12 cellular contexts compared by ENCODE assay signal in genomic region chr12:27285395-27285794, GRCh38. TPM values are rescaled to one million over a fixed set of nuclear protein-coding genes. Genes with fewer than 3 reads are reported as not detected.
DNase-seq lines count a peak whose midpoint lies in the region; ATAC-seq, FAIRE-seq and TF ChIP-seq lines count a peak whose summit lies in the region.
"Had no signal": no experiment of that assay in that cellular context is flagged by ENCODE, and none has a peak within 500 bp of the region (broad histone marks: within the 10 kb centered on the region; RNA-seq: fewer than 3 reads in every experiment).

No MANE protein-coding gene starts in this region.

- peak overlapping the region; percentile 85 for H3K27ac ChIP-seq in subcutaneous abdominal adipose tissue (ENCODE audit: low read depth, low read length)

- no peak for ATAC-seq in natural killer cell treated with Interleukin-12 subunit alpha and Interleukin-12 subunit beta and Interleukin-15 and Interleukin-18, amount 100 ng/mL, for 72 hours

- peak overlapping the region in 3 of 5 donors; percentile 32 to 59 (median 38) for H3K9ac ChIP-seq in subcutaneous abdominal adipose tissue (ENCODE audit: low read length in 5 of 5)

- peaks cover 0 to 5% (median 0%) of the 10 kb centered on the region in 5 donors for H3K36me3 ChIP-seq in subcutaneous abdominal adipose tissue (ENCODE audit: control insufficient read depth in 5 of 5, insufficient read depth in 5 of 5, low read length in 5 of 5)

- TF ChIP-seq POLR2A in H54 (IDR thresholded peaks at IDR 0.05; ENCODE audit: low read depth, low read length), result no peak

- no peak overlapping the region for H3K4me3 Mint-ChIP-seq in natural killer cell treated with Interleukin-12 subunit alpha and Interleukin-12 subunit beta and Interleukin-15 and Interleukin-18, amount 100 ng/mL, for 72 hours

- H3K36me3 Mint-ChIP-seq in natural killer cell treated with Interleukin-12 subunit alpha and Interleukin-12 subunit beta and Interleukin-15 and Interleukin-18, amount 100 ng/mL, for 72 hours, result no peaks in the 10 kb centered on the region

- no peak for DNase-seq in H54 (ENCODE audit: insufficient read length, low spot score)
- DNase-seq in amniotic epithelial cell (ENCODE audit: low read depth), result peak; percentile 34
- peak; percentile 28 for DNase-seq in hepatic stellate cell (ENCODE audit: low spot score)
- DNase-seq in HT-29 (ENCODE audit: low spot score), result no peak
- DNase-seq in natural killer cell treated with Interleukin-12 subunit alpha and Interleukin-12 subunit beta and Interleukin-15 and Interleukin-18, amount 100 ng/mL, for 72 hours (ENCODE audit: low spot score), result no peak
- no peak for DNase-seq in anterior cingulate cortex (lab: John Stamatoyannopoulos, UW)
- DNase-seq: activated CD4-positive, alpha-beta T cell treated with anti-CD3 and anti-CD28 coated beads, Interleukin-2, amount 50 U/mL, for 1 hour; activated naive CD4-positive, alpha-beta T cell; Calu3; NCI-H1105 treated with DMSO at 0.1 percent for 48 hours; stimulated activated CD4-positive, alpha-beta T cell treated with anti-CD3 and anti-CD28 coated beads, Interleukin-12 subunit alpha, Interleukin-12 subunit beta, amount 100 ng/mL, for 4 hours had no signal

- FAIRE-seq in H54 (lab: Jason Lieb, UNC), result peak; percentile 76

- peaks cover 3% of the 10 kb centered on the region in 2 donors for H3K4me1 Mint-ChIP-seq in natural killer cell treated with Interleukin-12 subunit alpha and Interleukin-12 subunit beta and Interleukin-15 and Interleukin-18, amount 100 ng/mL, for 72 hours (ENCODE audit: low read depth in 2 of 2)

- no peaks in the 10 kb centered on the region for H3K27me3 Mint-ChIP-seq in natural killer cell treated with Interleukin-12 subunit alpha and Interleukin-12 subunit beta and Interleukin-15 and Interleukin-18, amount 100 ng/mL, for 72 hours

- H3K4me1 ChIP-seq in subcutaneous abdominal adipose tissue (ENCODE audit: control insufficient read depth in 5 of 5, insufficient read depth in 5 of 5, low read length in 5 of 5), result peaks cover 3 to 41% (median 19%) of the 10 kb centered on the region in 5 donors

- H3K27me3 ChIP-seq in subcutaneous abdominal adipose tissue (ENCODE audit: control insufficient read depth in 5 of 5, insufficient read depth in 4 of 5, low read length in 5 of 5), result no peaks in the 10 kb centered on the region

- no peaks in the 10 kb centered on the region for H3K9me3 ChIP-seq in subcutaneous abdominal adipose tissue (ENCODE audit: control insufficient read depth in 5 of 5, low read length in 5 of 5)

- no peak overlapping the region for H3K4me3 ChIP-seq in subcutaneous abdominal adipose tissue (ENCODE audit: low read depth in 1 of 5, low read length in 5 of 5)

- no peaks in the 10 kb centered on the region for H3K9me3 Mint-ChIP-seq in natural killer cell treated with Interleukin-12 subunit alpha and Interleukin-12 subunit beta and Interleukin-15 and Interleukin-18, amount 100 ng/mL, for 72 hours

- no peak overlapping the region for H3K27ac Mint-ChIP-seq in natural killer cell treated with Interleukin-12 subunit alpha and Interleukin-12 subunit beta and Interleukin-15 and Interleukin-18, amount 100 ng/mL, for 72 hours

RNA-seq across cellular contexts. Expression of gene STK38L, which starts 41.3 kb away (rescaled TPM):
- 19.6 and 33.2 TPM in 2 replicates for total RNA-seq in HT-29 (2014; rRNA removed; shearing (Covaris generic))
- total RNA-seq in natural killer cell treated with Interleukin-12 subunit alpha and Interleukin-12 subunit beta and Interleukin-15 and Interleukin-18, amount 100 ng/mL, for 72 hours, result 10 to 100 TPM; 13.7 to 14.5 TPM

RNA-seq across cellular contexts. Expression of gene BMAL2, which starts 47.2 kb away (rescaled TPM):
- 20.2 and 22.3 TPM in 2 replicates for total RNA-seq in HT-29 (2014; rRNA removed; shearing (Covaris generic))
- 10 to 100 TPM; 26.0 to 34.1 TPM for total RNA-seq in natural killer cell treated with Interleukin-12 subunit alpha and Interleukin-12 subunit beta and Interleukin-15 and Interleukin-18, amount 100 ng/mL, for 72 hours

Comparison
In these comparisons a context has a peak if more than half of its experiments do, and no peak if none do; other contexts are left out.
1. DNase-seq: peak in amniotic epithelial cell (single experiment) and hepatic stellate cell (single experiment); none in H54 (single experiment), HT-29 (single experiment), natural killer cell treated with Interleukin-12 subunit alpha and Interleukin-12 subunit beta and Interleukin-15 and Interleukin-18, amount 100 ng/mL, for 72 hours (single experiment) and anterior cingulate cortex (0 of 58).